Comparison of ENCODE assay signal across 1 cellular context in the genomic region with DNA sequence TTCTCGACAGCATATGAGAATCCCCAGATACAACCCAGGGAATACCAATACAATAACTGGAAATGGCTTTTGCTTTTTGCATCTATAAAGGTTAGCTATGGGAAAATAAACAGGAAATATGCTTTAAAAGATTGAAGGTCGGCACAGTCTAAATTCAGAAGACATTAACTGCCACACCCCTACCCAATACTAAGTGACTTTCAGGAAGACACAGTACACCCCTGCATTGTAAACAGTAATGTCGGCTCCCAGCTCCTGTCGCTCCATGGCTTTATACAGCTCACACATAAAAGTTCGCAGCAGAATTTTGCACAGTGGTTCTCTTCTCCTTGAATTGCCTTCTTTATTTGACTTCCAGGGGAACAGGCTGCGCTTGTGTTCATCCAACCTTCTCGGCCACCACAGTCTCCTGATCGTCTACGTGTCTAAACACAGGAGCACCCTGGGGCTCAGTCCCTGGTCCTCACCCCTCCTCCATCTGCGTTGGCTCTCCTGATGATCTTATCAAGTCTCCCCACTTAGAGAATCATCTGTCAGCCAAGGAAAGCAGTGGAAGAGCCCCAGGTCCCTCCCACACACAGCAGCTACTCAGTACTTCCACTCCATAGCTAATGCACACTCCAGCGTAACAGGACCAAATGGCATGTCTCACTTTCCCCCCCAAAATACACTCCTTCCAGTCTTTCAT.
TF ChIP-seq lines count a peak whose summit lies in the region.

No MANE protein-coding gene starts in this region.

TF ChIP-seq in K562, 482 proteins besides CTCF, POLR2A, EP300 and RAD21:
- TF ChIP-seq MECOM (CRISPR knock-in tag; IDR thresholded peaks at IDR 0.05) = 0 out of 2 replicates have a peak, but pooled peaks have one; percentile 6
- TF ChIP-seq PRDM10 (IDR thresholded peaks at IDR 0.05; ENCODE audit: partially characterized antibody) = peak; percentile 82
- TF ChIP-seq FOXK2 (conservative IDR thresholded peaks at IDR 0.05 in 1 of 2, IDR thresholded peaks at IDR 0.05 in 1 of 2; ENCODE audit: low read depth in 2 of 2) = 0 out of 4 replicates have a peak, but pooled peaks have one; percentile 33
- peak; percentile 54 for TF ChIP-seq MEIS2 (IDR thresholded peaks at IDR 0.05; ENCODE audit: partially characterized antibody)
- TF ChIP-seq RCOR1 (IDR thresholded peaks at IDR 0.05; ENCODE audit: borderline replicate concordance in 1 of 2, low read depth in 2 of 2, low read length in 2 of 2) = peak in 1 of 2 experiments; percentile 55; a peak in 1 of 4 replicates
- no peak for TF ChIP-seq CREM (IDR thresholded peaks at IDR 0.05; ENCODE audit: low read depth)
- no peak for TF ChIP-seq HIVEP1 (CRISPR knock-in tag; IDR thresholded peaks at IDR 0.05)
- TF ChIP-seq JUND (IDR thresholded peaks at IDR 0.05; ENCODE audit: borderline replicate concordance, low read depth, low read length) = peak; percentile 37; the same call in 1 of the 2 replicates
- TF ChIP-seq JUND (tag; IDR thresholded peaks at IDR 0.05; ENCODE audit: borderline replicate concordance, low read depth, low read length) = peak; percentile 49; the same call in 2 of the 3 replicates
- TF ChIP-seq SREBF1 (IDR thresholded peaks at IDR 0.05; ENCODE audit: borderline replicate concordance, low read depth, low read length) = peak; percentile 23; the same call in 1 of the 2 replicates
- no peak for TF ChIP-seq ATF1 (CRISPR knock-in tag; IDR thresholded peaks at IDR 0.05)
- TF ChIP-seq ATF1 (tag; IDR thresholded peaks at IDR 0.05) = peak; percentile 53; the same call in 1 of the 2 replicates
- no peak for TF ChIP-seq GATA2 (CRISPR knock-in tag; IDR thresholded peaks at IDR 0.05)
- no peak for TF ChIP-seq CAMTA2 (CRISPR knock-in tag; conservative IDR thresholded peaks at IDR 0.05)
- TF ChIP-seq VEZF1 (CRISPR knock-in tag; IDR thresholded peaks at IDR 0.05) = peak; percentile 30; the same call in 1 of the 2 replicates
- no peak for TF ChIP-seq SIN3B (IDR thresholded peaks at IDR 0.05; ENCODE audit: low read depth)
- TF ChIP-seq FOXJ2 (tag; IDR thresholded peaks at IDR 0.05) = 0 out of 2 replicates have a peak, but pooled peaks have one; percentile 19
- peak; percentile 32; the same call in 1 of the 2 replicates for TF ChIP-seq PHF8 (IDR thresholded peaks at IDR 0.05; ENCODE audit: borderline replicate concordance, low read length)
- TF ChIP-seq, protein P1, sequence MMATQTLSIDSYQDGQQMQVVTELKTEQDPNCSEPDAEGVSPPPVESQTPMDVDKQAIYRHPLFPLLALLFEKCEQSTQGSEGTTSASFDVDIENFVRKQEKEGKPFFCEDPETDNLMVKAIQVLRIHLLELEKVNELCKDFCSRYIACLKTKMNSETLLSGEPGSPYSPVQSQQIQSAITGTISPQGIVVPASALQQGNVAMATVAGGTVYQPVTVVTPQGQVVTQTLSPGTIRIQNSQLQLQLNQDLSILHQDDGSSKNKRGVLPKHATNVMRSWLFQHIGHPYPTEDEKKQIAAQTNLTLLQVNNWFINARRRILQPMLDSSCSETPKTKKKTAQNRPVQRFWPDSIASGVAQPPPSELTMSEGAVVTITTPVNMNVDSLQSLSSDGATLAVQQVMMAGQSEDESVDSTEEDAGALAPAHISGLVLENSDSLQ (IDR thresholded peaks at IDR 0.05) = peak; percentile 69
- TF ChIP-seq KDM5B (IDR thresholded peaks at IDR 0.05; ENCODE audit: insufficient replicate concordance, low read depth, low read length) = peak; percentile 40
- no peak for TF ChIP-seq ZNF592 (IDR thresholded peaks at IDR 0.05)
- TF ChIP-seq ETS2 (tag; IDR thresholded peaks at IDR 0.05; ENCODE audit: borderline replicate concordance, poor library complexity, severe bottlenecking) = no peak
- TF ChIP-seq CTBP1 (IDR thresholded peaks at IDR 0.05; ENCODE audit: borderline replicate concordance) = peak; percentile 55; the same call in 1 of the 2 replicates
- TF ChIP-seq ZNF75A (CRISPR knock-in tag; IDR thresholded peaks at IDR 0.05) = no peak
